Comparison of ENCODE assay signal across 23 cellular contexts in the genomic region with DNA sequence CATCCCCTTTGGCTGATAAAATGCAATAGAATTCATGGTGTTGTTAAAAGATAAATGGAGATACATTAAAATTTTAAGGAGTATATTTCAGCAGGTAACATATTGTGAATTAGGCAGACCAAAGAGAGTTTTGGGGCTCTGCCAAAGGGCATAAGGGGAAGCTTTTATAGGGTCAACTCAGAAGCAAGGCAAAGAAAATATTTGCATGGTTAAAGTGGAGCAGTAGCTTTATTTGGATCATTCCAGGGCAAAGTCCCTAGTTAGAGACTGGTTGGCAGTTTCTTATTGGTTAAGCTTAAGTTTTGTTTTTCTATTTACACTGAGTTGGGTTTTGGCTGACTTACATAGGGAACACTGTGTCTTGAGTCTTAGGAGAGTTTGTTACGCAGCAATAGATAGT.
"Had no signal": no experiment of that assay in that cellular context is flagged by ENCODE, and none has a peak within 500 bp of the region (broad histone marks: within the 10 kb centered on the region; RNA-seq: fewer than 3 reads in every experiment).

No MANE protein-coding gene starts in this region.

- H3K4me3 ChIP-seq: coronary artery, esophagus muscularis mucosa, gastroesophageal sphincter, heart left ventricle, hepatocyte, lung, prostate gland, right atrium auricular region, skin epidermis, tibial artery had no signal

- H3K9me3 ChIP-seq: esophagus muscularis mucosa, gastroesophageal sphincter, heart left ventricle, prostate gland, right atrium auricular region, tibial artery had no signal

- H2AFZ ChIP-seq: hepatocyte had no signal

- H3K36me3 ChIP-seq: esophagus muscularis mucosa, gastroesophageal sphincter, heart left ventricle, prostate gland, right atrium auricular region, tibial artery had no signal

- FAIRE-seq: endothelial cell of umbilical vein had no signal

- H3K27ac ChIP-seq: coronary artery, esophagus muscularis mucosa, foreskin keratinocyte, gastroesophageal sphincter, heart left ventricle, hepatocyte, prostate gland, right atrium auricular region, skin epidermis, tibial artery had no signal

- H3K79me2 ChIP-seq: hepatocyte had no signal

- ATAC-seq: gastroesophageal sphincter; heart left ventricle; left cardiac atrium; left ventricle myocardium superior; naive thymus-derived CD4-positive, alpha-beta T cell; stimulated activated naive B cell treated with anti-CD40 and anti-IgM and Interleukin-4, amounts not matched to agents 10 μg/mL and 1 μg/mL and 100 μg/mL, for 72 hours; stimulated activated naive CD8-positive, alpha-beta T cell treated with anti-CD3 and anti-CD28 coated beads, Interleukin-15, amount 100 ng/mL, for 72 hours had no signal

- H3K4me2 ChIP-seq: hepatocyte had no signal

- DNase-seq: dermis blood vessel endothelial cell; effector memory CD4-positive, alpha-beta T cell; heart left ventricle; left cardiac atrium; left ventricle myocardium superior; mesenchymal stem cell; naive thymus-derived CD4-positive, alpha-beta T cell; nucleus accumbens; stimulated activated CD4-positive, alpha-beta T cell treated with anti-CD3 and anti-CD28 coated beads, Interleukin-15, amount 100 ng/mL, for 24 hours; stimulated activated CD4-positive, alpha-beta T cell treated with anti-CD3 and anti-CD28 coated beads, Interleukin-2, amount 100 ng/mL, for 48 hours; stimulated activated naive B cell treated with anti-CD40 and anti-IgM and Interleukin-4, amounts not matched to agents 10 μg/mL and 1 μg/mL and 100 μg/mL, for 72 hours; stimulated activated naive CD8-positive, alpha-beta T cell treated with anti-CD3 and anti-CD28 coated beads, Interleukin-15, amount 100 ng/mL, for 72 hours; tibial artery had no signal

- H3K4me1 ChIP-seq: esophagus muscularis mucosa, gastroesophageal sphincter, heart left ventricle, prostate gland, right atrium auricular region, tibial artery had no signal

- H3K27me3 ChIP-seq: esophagus muscularis mucosa, foreskin keratinocyte, heart left ventricle, hepatocyte, right atrium auricular region, tibial artery had no signal
